In genomic region chr12:52055781-52056711, GRCh38 we compare ENCODE assay signal across 15 cellular contexts. TPM values are rescaled to one million over a fixed set of nuclear protein-coding genes. Genes with fewer than 3 reads are reported as not detected.
DNase-seq lines count a peak whose midpoint lies in the region; ATAC-seq and TF ChIP-seq lines count a peak whose summit lies in the region.
"Had no signal": no experiment of that assay in that cellular context is flagged by ENCODE, and none has a peak within 500 bp of the region (broad histone marks: within the 10 kb centered on the region; RNA-seq: fewer than 3 reads in every experiment).

No MANE protein-coding gene starts in this region.

- no peak overlapping the region for H2AFZ ChIP-seq in mesenchymal stem cell (ENCODE audit: low read depth, low read length)

- intact Hi-C loops in activated CD4-positive, alpha-beta memory T cell treated with anti-CD3 and anti-CD28 coated beads for 36 hours (cut with micrococcal nuclease) = no loop called here
- intact Hi-C loops in stomach (cut with DNase I; ENCODE audit: low total_unique reads) = no loop called here

- TF ChIP-seq POLR2A in stomach (IDR thresholded peaks at IDR 0.05) = peak in 1 of 4 donors; percentile 18

- no peak overlapping the region for H3K4me2 ChIP-seq in mesenchymal stem cell (ENCODE audit: low read length, poor library complexity, severe bottlenecking)

- no peak overlapping the region for H2BK120ac ChIP-seq in mesenchymal stem cell (ENCODE audit: low read depth, low read length)

- no peak for DNase-seq in activated CD4-positive, alpha-beta memory T cell treated with anti-CD3 and anti-CD28 coated beads for 36 hours
- no peak for DNase-seq in activated CD4-positive, alpha-beta memory T cell treated with anti-CD3 and anti-CD28 coated beads, Interleukin-2, amount 10 ng/mL, durations not matched to agents 7 days and 5 days
- DNase-seq in anterior cingulate cortex (lab: John Stamatoyannopoulos, UW) (peak in 41 of 58 donors; percentile 23 to 82 (median 56)), mesenchymal stem cell (peak; percentile 59), stomach (peak; percentile 43), BE2C (no peak)
- DNase-seq: activated CD4-positive, CD25-positive, alpha-beta regulatory T cell; mammary epithelial cell; NCI-H2029; T-cell had no signal

- H3K4me1 ChIP-seq in mesenchymal stem cell (ENCODE audit: control insufficient read depth, insufficient read depth, low read depth, low read length) (peaks cover 8% of the 10 kb centered on the region), stomach (peaks cover 19 to 58% (median 33%) of the 10 kb centered on the region in 4 donors), BE2C (peaks cover 20% of the 10 kb centered on the region)
- H3K4me1 ChIP-seq: ascending aorta had no signal

- peak overlapping the region; percentile 2 for H4K8ac ChIP-seq in mesenchymal stem cell (ENCODE audit: low read length)

- no peak overlapping the region for H3K14ac ChIP-seq in mesenchymal stem cell (ENCODE audit: low read length in 2 of 2)

- CTCF ChIA-PET in activated CD4-positive, alpha-beta memory T cell treated with anti-CD3 and anti-CD28 coated beads for 36 hours (lab: Charles Lee) = interaction anchor here (1.4 kb wide), 1 partner anchor 31 kb away, joined by 7 read pairs; no protein-coding TSS in a partner anchor
- CTCF ChIA-PET in activated CD4-positive, alpha-beta memory T cell treated with anti-CD3 and anti-CD28 coated beads, Interleukin-2, amount 10 ng/mL, durations not matched to agents 7 days and 5 days (lab: Charles Lee) = interaction anchor here (0.9 to 2.1 kb wide), 3 partner anchors 12 to 33 kb away, joined by 3 to 10 read pairs (median 3); no protein-coding TSS in a partner anchor

- no peak overlapping the region for H2AK5ac ChIP-seq in mesenchymal stem cell (ENCODE audit: low read length, severe bottlenecking)

- no peak overlapping the region for H2BK15ac ChIP-seq in mesenchymal stem cell (ENCODE audit: low read depth, poor library complexity, severe bottlenecking)

- no peak overlapping the region for H3K4me3 Mint-ChIP-seq in activated CD4-positive, alpha-beta memory T cell treated with anti-CD3 and anti-CD28 coated beads for 36 hours
- H3K4me3 Mint-ChIP-seq in activated CD4-positive, alpha-beta memory T cell treated with anti-CD3 and anti-CD28 coated beads, Interleukin-2, amount 10 ng/mL, durations not matched to agents 7 days and 5 days = no peak overlapping the region
- H3K4me3 Mint-ChIP-seq: T-cell had no signal

- ATAC-seq in GM18517 (IDR thresholded peaks at IDR 0.05; ENCODE audit: unreplicated experiment) = no peak
- no peak for ATAC-seq in GM19452 (IDR thresholded peaks at IDR 0.05; ENCODE audit: unreplicated experiment)
- ATAC-seq: T-cell had no signal

- H3K4me3 ChIP-seq in mesenchymal stem cell (ENCODE audit: insufficient read depth in 1 of 2, low read depth in 1 of 2, low read length in 2 of 2) = no peak overlapping the region
- peak overlapping the region in 1 of 4 donors; percentile 80 for H3K4me3 ChIP-seq in stomach
- no peak overlapping the region for H3K4me3 ChIP-seq in BE2C (ENCODE audit: low read depth, low read length)

- H3K9me3 ChIP-seq in mesenchymal stem cell (ENCODE audit: control insufficient read depth, low read length) = no peaks in the 10 kb centered on the region
- H3K9me3 ChIP-seq in stomach = no peaks in the 10 kb centered on the region
- no peaks in the 10 kb centered on the region for H3K9me3 ChIP-seq in BE2C
- H3K9me3 ChIP-seq: ascending aorta had no signal

- H3K36me3 ChIP-seq in mesenchymal stem cell (ENCODE audit: control insufficient read depth in 1 of 2, insufficient read depth in 2 of 2, low read depth in 1 of 2, low read length in 2 of 2) = peaks cover 0 to 16% of the 10 kb centered on the region in 2 experiments
- H3K36me3 ChIP-seq in stomach = peaks cover 38 to 60% (median 57%) of the 10 kb centered on the region in 4 donors
- peaks cover 25% of the 10 kb centered on the region for H3K36me3 ChIP-seq in BE2C

- H3K18ac ChIP-seq in mesenchymal stem cell (ENCODE audit: low read depth in 1 of 2, low read length in 2 of 2) = no peak overlapping the region

- H3K27ac ChIP-seq in mesenchymal stem cell (ENCODE audit: low read length, poor library complexity, severe bottlenecking) (no peak overlapping the region), stomach (peak overlapping the region in 3 of 5 donors; percentile 25 to 100 (median 25))

- POLR2A ChIA-PET in activated CD4-positive, alpha-beta memory T cell treated with anti-CD3 and anti-CD28 coated beads for 36 hours (lab: Charles Lee) = no interaction called here
- POLR2A ChIA-PET in activated CD4-positive, alpha-beta memory T cell treated with anti-CD3 and anti-CD28 coated beads, Interleukin-2, amount 10 ng/mL, durations not matched to agents 7 days and 5 days (lab: Charles Lee) = interaction anchor here (1.1 kb wide), 1 partner anchor 26 kb away, joined by 3 read pairs; no protein-coding TSS in a partner anchor

- H3K27me3 ChIP-seq in mesenchymal stem cell (ENCODE audit: control insufficient read depth in 1 of 2, insufficient read depth in 1 of 2, low read length in 2 of 2) (no peaks in the 10 kb centered on the region), stomach (no peaks in the 10 kb centered on the region), BE2C (no peaks in the 10 kb centered on the region)
- H3K27me3 ChIP-seq: ascending aorta had no signal

- no peak overlapping the region for H2BK5ac ChIP-seq in mesenchymal stem cell (ENCODE audit: low read depth, low read length, poor library complexity, severe bottlenecking)

- no peak overlapping the region for H2BK12ac ChIP-seq in mesenchymal stem cell (ENCODE audit: low read length in 2 of 2)

- H3K9ac ChIP-seq in mesenchymal stem cell (ENCODE audit: low read length) = peak overlapping the region; percentile 16

- no peak overlapping the region for H4K91ac ChIP-seq in mesenchymal stem cell (ENCODE audit: low read length)

- H3K4ac ChIP-seq in mesenchymal stem cell (ENCODE audit: low read depth in 1 of 2, low read length in 2 of 2) = no peak overlapping the region

- no peaks in the 10 kb centered on the region for H3K27me3 Mint-ChIP-seq in activated CD4-positive, alpha-beta memory T cell treated with anti-CD3 and anti-CD28 coated beads for 36 hours
- H3K27me3 Mint-ChIP-seq in activated CD4-positive, alpha-beta memory T cell treated with anti-CD3 and anti-CD28 coated beads, Interleukin-2, amount 10 ng/mL, durations not matched to agents 7 days and 5 days = no peaks in the 10 kb centered on the region
- H3K27me3 Mint-ChIP-seq: T-cell had no signal

- peaks cover 31% of the 10 kb centered on the region for H3K36me3 Mint-ChIP-seq in activated CD4-positive, alpha-beta memory T cell treated with anti-CD3 and anti-CD28 coated beads for 36 hours
- H3K36me3 Mint-ChIP-seq in activated CD4-positive, alpha-beta memory T cell treated with anti-CD3 and anti-CD28 coated beads, Interleukin-2, amount 10 ng/mL, durations not matched to agents 7 days and 5 days (ENCODE audit: low read depth) = no peaks in the 10 kb centered on the region

- TF ChIP-seq CTCF in stomach (IDR thresholded peaks at IDR 0.05) = no peak
- TF ChIP-seq CTCF in BE2C (IDR thresholded peaks at IDR 0.05; ENCODE audit: low read depth, low read length) = no peak

- H3K23ac ChIP-seq in mesenchymal stem cell (ENCODE audit: low read length in 2 of 2) = no peak overlapping the region

- TF ChIP-seq EP300 in stomach (IDR thresholded peaks at IDR 0.05) = no peak

- H3K27ac Mint-ChIP-seq in activated CD4-positive, alpha-beta memory T cell treated with anti-CD3 and anti-CD28 coated beads for 36 hours = peak overlapping the region; percentile 10
- H3K27ac Mint-ChIP-seq in activated CD4-positive, alpha-beta memory T cell treated with anti-CD3 and anti-CD28 coated beads, Interleukin-2, amount 10 ng/mL, durations not matched to agents 7 days and 5 days = no peak overlapping the region
- H3K27ac Mint-ChIP-seq: T-cell had no signal

- H3K79me1 ChIP-seq in mesenchymal stem cell (replicated peaks; ENCODE audit: low read length, poor library complexity, severe bottlenecking) = no peaks in the 10 kb centered on the region

- H3K4me1 Mint-ChIP-seq in activated CD4-positive, alpha-beta memory T cell treated with anti-CD3 and anti-CD28 coated beads for 36 hours (ENCODE audit: low read depth) = peaks cover 12% of the 10 kb centered on the region
- peaks cover 21% of the 10 kb centered on the region for H3K4me1 Mint-ChIP-seq in activated CD4-positive, alpha-beta memory T cell treated with anti-CD3 and anti-CD28 coated beads, Interleukin-2, amount 10 ng/mL, durations not matched to agents 7 days and 5 days

- no peaks in the 10 kb centered on the region for H3K9me3 Mint-ChIP-seq in activated CD4-positive, alpha-beta memory T cell treated with anti-CD3 and anti-CD28 coated beads for 36 hours
- H3K9me3 Mint-ChIP-seq in activated CD4-positive, alpha-beta memory T cell treated with anti-CD3 and anti-CD28 coated beads, Interleukin-2, amount 10 ng/mL, durations not matched to agents 7 days and 5 days = no peaks in the 10 kb centered on the region
- H3K9me3 Mint-ChIP-seq: T-cell had no signal

- 92% methylated on average over 25 of the region's 27 CpGs for WGBS in mesenchymal stem cell
- WGBS in stomach, 5 donors = 84 to 93% (median 87%) methylated on average over 25 to 27 of the region's 27 CpGs

RNA-seq across cellular contexts. Expression of gene NR4A1, which starts 4.8 kb away (rescaled TPM):
- 10 to 100 TPM; 64.2 to 68.2 TPM for total RNA-seq in activated CD4-positive, alpha-beta memory T cell treated with anti-CD3 and anti-CD28 coated beads for 36 hours
- 10 to 100 TPM; 10.0 to 10.5 TPM for total RNA-seq in activated CD4-positive, alpha-beta memory T cell treated with anti-CD3 and anti-CD28 coated beads, Interleukin-2, amount 10 ng/mL, durations not matched to agents 7 days and 5 days
- polyA plus RNA-seq in mesenchymal stem cell (2013, experiment 1 of 2) = 59.6 TPM
- polyA plus RNA-seq in mesenchymal stem cell (2013, experiment 2 of 2) = 43.8 TPM
- total RNA-seq in stomach = 100 to 1,000 TPM in 3 of 5 donors, 10 to 100 TPM in 2; 29.4 to 384 (median 230) TPM
- polyA plus RNA-seq in stomach = 10 to 100 TPM; 41.3 to 65.5 (median 55.0) TPM
- polyA plus RNA-seq in BE2C (2012; ENCODE audit: insufficient read depth, insufficient read length, low read depth) = 69.7 TPM

RNA-seq across cellular contexts. Expression of gene ATG101, which starts 13.7 kb away (rescaled TPM):
- total RNA-seq in activated CD4-positive, alpha-beta memory T cell treated with anti-CD3 and anti-CD28 coated beads for 36 hours = 10 to 100 TPM; 35.7 to 38.0 TPM
- 10 to 100 TPM; 30.5 to 30.8 TPM for total RNA-seq in activated CD4-positive, alpha-beta memory T cell treated with anti-CD3 and anti-CD28 coated beads, Interleukin-2, amount 10 ng/mL, durations not matched to agents 7 days and 5 days
- polyA plus RNA-seq in mesenchymal stem cell (2013, experiment 1 of 2) = 38.1 TPM
- 37.4 TPM for polyA plus RNA-seq in mesenchymal stem cell (2013, experiment 2 of 2)
- total RNA-seq in stomach = 100 to 1,000 TPM in 1 of 5 donors, 10 to 100 TPM in 3, 1 to 10 TPM in 1; 7.6 to 105 (median 36.5) TPM
- 10 to 100 TPM; 36.8 to 80.3 (median 67.1) TPM for polyA plus RNA-seq in stomach
- 337 TPM for polyA plus RNA-seq in BE2C (2012; ENCODE audit: insufficient read depth, insufficient read length, low read depth)

RNA-seq across cellular contexts. Expression of gene SMIM41, which starts 23.5 kb away (rescaled TPM):
- total RNA-seq in activated CD4-positive, alpha-beta memory T cell treated with anti-CD3 and anti-CD28 coated beads for 36 hours = not detected
- not detected for total RNA-seq in activated CD4-positive, alpha-beta memory T cell treated with anti-CD3 and anti-CD28 coated beads, Interleukin-2, amount 10 ng/mL, durations not matched to agents 7 days and 5 days
- 3.3 TPM for polyA plus RNA-seq in mesenchymal stem cell (2013, experiment 1 of 2)
- polyA plus RNA-seq in mesenchymal stem cell (2013, experiment 2 of 2) = 3.5 TPM
- 10 to 100 TPM in 1 of 5 donors, 1 to 10 TPM in 3, not detected in 1; 1.1 to 21.6 (median 6.8) TPM for total RNA-seq in stomach
- polyA plus RNA-seq in stomach = 10 to 100 TPM in 1 of 3 donors, 1 to 10 TPM in 2; 1.5 to 11.8 (median 6.5) TPM
- not detected for polyA plus RNA-seq in BE2C (2012; ENCODE audit: insufficient read depth, insufficient read length, low read depth)
- total RNA-seq: HT1080, MCF 10A had no signal
- polyA plus RNA-seq: mammary epithelial cell had no signal

RNA-seq across cellular contexts. Expression of gene TAMALIN, which starts 49.3 kb away (rescaled TPM):
- total RNA-seq in activated CD4-positive, alpha-beta memory T cell treated with anti-CD3 and anti-CD28 coated beads for 36 hours = 10 to 100 TPM; 15.1 to 18.7 TPM
- total RNA-seq in activated CD4-positive, alpha-beta memory T cell treated with anti-CD3 and anti-CD28 coated beads, Interleukin-2, amount 10 ng/mL, durations not matched to agents 7 days and 5 days = 1 to 10 TPM; 5.8 to 7.4 TPM
- polyA plus RNA-seq in mesenchymal stem cell (2013, experiment 1 of 2) = 17.3 TPM
- 17.8 TPM for polyA plus RNA-seq in mesenchymal stem cell (2013, experiment 2 of 2)
- 10 to 100 TPM in 2 of 5 donors, 1 to 10 TPM in 2, not detected in 1; 2.7 to 61.3 (median 16.6) TPM for total RNA-seq in stomach
- polyA plus RNA-seq in stomach = 10 to 100 TPM in 2 of 3 donors, 1 to 10 TPM in 1; 6.4 to 17.0 (median 16.3) TPM
- polyA plus RNA-seq in BE2C (2012; ENCODE audit: insufficient read depth, insufficient read length, low read depth) = 37.0 TPM
- total RNA-seq: MCF 10A had no signal

Comparison
In these comparisons a context has a peak if more than half of its experiments do, and no peak if none do; other contexts are left out.
1. DNase-seq: peak in anterior cingulate cortex (41 of 58), mesenchymal stem cell (single experiment) and stomach (single experiment); none in activated CD4-positive, alpha-beta memory T cell treated with anti-CD3 and anti-CD28 coated beads for 36 hours (single experiment), activated CD4-positive, alpha-beta memory T cell treated with anti-CD3 and anti-CD28 coated beads, Interleukin-2, amount 10 ng/mL, durations not matched to agents 7 days and 5 days (single experiment) and BE2C (single experiment).